ENCODE assay signal across 2 cellular contexts in genomic region chr1:8069614-8070320, GRCh38.
TF ChIP-seq lines count a peak whose summit lies in the region.

No MANE protein-coding gene starts in this region.

TF ChIP-seq in H1, 55 proteins besides CTCF, POLR2A, EP300 and RAD21:
- TF ChIP-seq KDM1A (IDR thresholded peaks at IDR 0.05; ENCODE audit: borderline replicate concordance, low read length), result peak; percentile 74; the same call in 1 of the 2 replicates

TF ChIP-seq in HepG2, 621 proteins besides CTCF, POLR2A, EP300 and RAD21:
- 0 out of 2 replicates have a peak, but pooled peaks have one; percentile 10 for TF ChIP-seq TAF1 (CRISPR knock-in tag; IDR thresholded peaks at IDR 0.05)
- TF ChIP-seq ZMYM3 (CRISPR knock-in tag; IDR thresholded peaks at IDR 0.05), result peak; percentile 71
- TF ChIP-seq RCOR2 (CRISPR knock-in tag; IDR thresholded peaks at IDR 0.05), result peak; percentile 38; the same call in 1 of the 2 replicates
- TF ChIP-seq MTF2 (CRISPR knock-in tag; IDR thresholded peaks at IDR 0.05; ENCODE audit: borderline replicate concordance), result 0 out of 2 replicates have a peak, but pooled peaks have one; percentile 33
